34 cellular contexts compared by ENCODE assay signal in the genomic region with DNA sequence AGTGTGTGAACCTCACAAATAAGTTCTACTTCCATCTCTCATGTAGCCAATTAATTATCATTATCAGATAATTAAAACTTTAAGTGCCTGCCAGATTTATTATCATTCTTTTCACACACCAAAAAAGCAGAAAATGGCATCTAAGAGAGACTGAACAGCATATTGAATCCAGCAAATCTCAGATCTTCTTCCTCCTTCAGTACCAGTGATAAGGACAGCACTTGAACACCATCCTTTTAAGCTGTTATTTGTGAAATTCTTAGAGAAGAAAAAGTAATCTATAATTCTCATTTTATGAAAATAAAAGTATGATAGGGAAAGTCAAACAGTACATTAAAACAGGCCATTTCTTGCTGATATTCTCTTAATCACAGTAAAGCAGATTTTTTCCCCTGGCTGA.
"Had no signal": no experiment of that assay in that cellular context is flagged by ENCODE, and none has a peak within 500 bp of the region (broad histone marks: within the 10 kb centered on the region; RNA-seq: fewer than 3 reads in every experiment).

No MANE protein-coding gene starts in this region.

- H3K36me3 ChIP-seq: adrenal gland, cardiac muscle cell had no signal

- H3K9me3 ChIP-seq: adrenal gland had no signal

- H3K27ac Mint-ChIP-seq: activated B cell treated with CpG ODN at 0.5 μM for 24 hours; activated CD4-positive, alpha-beta memory T cell treated with anti-CD3 and anti-CD28 coated beads for 36 hours; activated CD4-positive, alpha-beta T cell treated with anti-CD3 and anti-CD28 coated beads, Interleukin-2, amount 10 ng/mL, durations not matched to agents 24 days and 14 days; activated CD8-positive, alpha-beta T cell treated with anti-CD3 and anti-CD28 coated beads for 36 hours; activated naive CD4-positive, alpha-beta T cell treated with anti-CD3 and anti-CD28 coated beads for 36 hours; activated naive CD4-positive, alpha-beta T cell treated with anti-CD3 and anti-CD28 coated beads, Interleukin-2, amount 50 U/mL, for 72 hours; activated naive CD8-positive, alpha-beta T cell treated with anti-CD3 and anti-CD28 coated beads for 36 hours; activated T-helper 1 cell treated with anti-CD3 and anti-CD28 coated beads, Interleukin-12 subunit alpha, Interleukin-12 subunit beta, Interleukin-2, Interleukin-4 antibody, amounts not matched to agents 30 ng/mL and 10 ng/mL and 1 ng/mL, durations not matched to agents 14 hours and 24 hours and 36 hours; activated T-helper 17 cell treated with anti-CD3 and anti-CD28 coated beads, Interleukin-2, amount 50 U/mL, for 72 hours; T-helper 1 cell treated with Interleukin-12 subunit alpha and Interleukin-12 subunit beta and Interleukin-4 antibody, amounts not matched to agents 30 μg/mL and 1 μg/mL, for 36 hours; T-helper 2 cell treated with Interferon-gamma antibody and Interleukin-4, amounts not matched to agents 5 μg/mL and 100 μg/mL, for 36 hours had no signal

- H3K36me3 Mint-ChIP-seq: activated CD4-positive, alpha-beta memory T cell treated with anti-CD3 and anti-CD28 coated beads for 36 hours; activated naive CD4-positive, alpha-beta T cell treated with anti-CD3 and anti-CD28 coated beads, Interleukin-2, amount 50 U/mL, for 72 hours; activated naive CD8-positive, alpha-beta T cell treated with anti-CD3 and anti-CD28 coated beads for 36 hours had no signal

- ATAC-seq: activated CD8-positive, alpha-beta T cell treated with anti-CD3 and anti-CD28 coated beads for 36 hours; activated naive CD4-positive, alpha-beta T cell treated with anti-CD3 and anti-CD28 coated beads, Interleukin-2, amount 50 U/mL, for 72 hours; activated T-helper 17 cell treated with anti-CD3 and anti-CD28 coated beads, Interleukin-2, amount 50 U/mL, for 72 hours had no signal

- H3K9me3 Mint-ChIP-seq: activated B cell treated with CpG ODN at 0.5 μM for 24 hours; activated CD4-positive, alpha-beta memory T cell treated with anti-CD3 and anti-CD28 coated beads for 36 hours; activated CD4-positive, alpha-beta T cell treated with anti-CD3 and anti-CD28 coated beads, Interleukin-2, amount 10 ng/mL, durations not matched to agents 24 days and 14 days; activated CD8-positive, alpha-beta T cell treated with anti-CD3 and anti-CD28 coated beads for 36 hours; activated naive CD8-positive, alpha-beta T cell treated with anti-CD3 and anti-CD28 coated beads for 36 hours; activated T-helper 1 cell treated with anti-CD3 and anti-CD28 coated beads, Interleukin-12 subunit alpha, Interleukin-12 subunit beta, Interleukin-2, Interleukin-4 antibody, amounts not matched to agents 30 ng/mL and 10 ng/mL and 1 ng/mL, durations not matched to agents 14 hours and 24 hours and 36 hours; activated T-helper 17 cell treated with anti-CD3 and anti-CD28 coated beads, Interleukin-2, amount 50 U/mL, for 72 hours; central memory CD8-positive, alpha-beta T cell; T-helper 1 cell treated with Interleukin-12 subunit alpha and Interleukin-12 subunit beta and Interleukin-4 antibody, amounts not matched to agents 30 μg/mL and 1 μg/mL, for 36 hours; T-helper 2 cell treated with Interferon-gamma antibody and Interleukin-4, amounts not matched to agents 5 μg/mL and 100 μg/mL, for 36 hours had no signal

- H3K27me3 Mint-ChIP-seq: activated B cell treated with CpG ODN at 0.5 μM for 24 hours; activated CD4-positive, alpha-beta memory T cell treated with anti-CD3 and anti-CD28 coated beads for 36 hours; activated T-helper 17 cell treated with anti-CD3 and anti-CD28 coated beads, Interleukin-2, amount 50 U/mL, for 72 hours; brain had no signal

- H3K4me1 Mint-ChIP-seq: activated T-helper 17 cell treated with anti-CD3 and anti-CD28 coated beads, Interleukin-2, amount 50 U/mL, for 72 hours; central memory CD8-positive, alpha-beta T cell had no signal

- H3K27me3 ChIP-seq: adrenal gland, cardiac muscle cell had no signal

- H3K27ac ChIP-seq: adrenal gland, cardiac muscle cell, VCaP had no signal

- DNase-seq: activated B cell treated with CpG ODN at 0.5 μM for 24 hours; activated CD4-positive, alpha-beta memory T cell treated with anti-CD3 and anti-CD28 coated beads for 36 hours; activated CD4-positive, alpha-beta T cell treated with anti-CD3 and anti-CD28 coated beads for 4 hours; activated CD4-positive, alpha-beta T cell treated with anti-CD3 and anti-CD28 coated beads, Interleukin-2, amount 10 ng/mL, durations not matched to agents 24 days and 14 days; activated CD4-positive, alpha-beta T cell treated with anti-CD3 and anti-CD28 coated beads, Interleukin-2, amount 50 U/mL, for 1 hour; activated CD4-positive, alpha-beta T cell treated with anti-CD3 and anti-CD28 coated beads, Interleukin-2, amount 50 U/mL, for 4 hours; activated CD4-positive, CD25-positive, alpha-beta regulatory T cell treated with anti-CD3 and anti-CD28 coated beads, Interleukin-2, amount 50 U/mL, for 72 hours; activated CD8-positive, alpha-beta memory T cell treated with anti-CD3 and anti-CD28 coated beads, Interleukin-2, amount 50 U/mL, for 4 hours; activated CD8-positive, alpha-beta T cell treated with anti-CD3 and anti-CD28 coated beads for 36 hours; activated effector memory CD4-positive, alpha-beta T cell treated with anti-CD3 and anti-CD28 coated beads, Interleukin-2, amount 50 U/mL, for 16 hours; activated gamma-delta T cell treated with Interleukin-2 at 50 U/mL for 16 hours; activated naive CD4-positive, alpha-beta T cell; activated naive CD4-positive, alpha-beta T cell treated with anti-CD3 and anti-CD28 coated beads for 36 hours; activated naive CD4-positive, alpha-beta T cell treated with anti-CD3 and anti-CD28 coated beads, Interleukin-2, amount 50 U/mL, for 16 hours; activated naive CD8-positive, alpha-beta T cell treated with anti-CD3 and anti-CD28 coated beads for 36 hours; activated T-cell treated with anti-CD3 and anti-CD28 coated beads for 4 hours; activated T-cell treated with anti-CD3 and anti-CD28 coated beads, Interleukin-2, amount 50 U/mL, for 1 hour; activated T-cell treated with anti-CD3 and anti-CD28 coated beads, Interleukin-2, amount 50 U/mL, for 48 hours; adrenal gland; amniotic stem cell; aorta; caudate nucleus; cerebellar nuclear complex; T-helper 2 cell; T-helper 9 cell had no signal

- H3K4me3 ChIP-seq: adrenal gland, cardiac muscle cell had no signal

- H3K4me3 Mint-ChIP-seq: activated B cell treated with CpG ODN at 0.5 μM for 24 hours; activated CD4-positive, alpha-beta memory T cell treated with anti-CD3 and anti-CD28 coated beads for 36 hours; activated CD4-positive, alpha-beta T cell treated with anti-CD3 and anti-CD28 coated beads, Interleukin-2, amount 10 ng/mL, durations not matched to agents 24 days and 14 days; activated CD8-positive, alpha-beta T cell treated with anti-CD3 and anti-CD28 coated beads for 36 hours; activated naive CD4-positive, alpha-beta T cell treated with anti-CD3 and anti-CD28 coated beads for 36 hours; activated naive CD8-positive, alpha-beta T cell treated with anti-CD3 and anti-CD28 coated beads for 36 hours; activated T-helper 1 cell treated with anti-CD3 and anti-CD28 coated beads, Interleukin-12 subunit alpha, Interleukin-12 subunit beta, Interleukin-2, Interleukin-4 antibody, amounts not matched to agents 30 ng/mL and 10 ng/mL and 1 ng/mL, durations not matched to agents 14 hours and 24 hours and 36 hours; activated T-helper 17 cell treated with anti-CD3 and anti-CD28 coated beads, Interleukin-2, amount 50 U/mL, for 72 hours; brain; central memory CD8-positive, alpha-beta T cell; T-helper 1 cell treated with Interleukin-12 subunit alpha and Interleukin-12 subunit beta and Interleukin-4 antibody, amounts not matched to agents 30 μg/mL and 1 μg/mL, for 36 hours; T-helper 2 cell treated with Interferon-gamma antibody and Interleukin-4, amounts not matched to agents 5 μg/mL and 100 μg/mL, for 36 hours had no signal
